In the genomic region with DNA sequence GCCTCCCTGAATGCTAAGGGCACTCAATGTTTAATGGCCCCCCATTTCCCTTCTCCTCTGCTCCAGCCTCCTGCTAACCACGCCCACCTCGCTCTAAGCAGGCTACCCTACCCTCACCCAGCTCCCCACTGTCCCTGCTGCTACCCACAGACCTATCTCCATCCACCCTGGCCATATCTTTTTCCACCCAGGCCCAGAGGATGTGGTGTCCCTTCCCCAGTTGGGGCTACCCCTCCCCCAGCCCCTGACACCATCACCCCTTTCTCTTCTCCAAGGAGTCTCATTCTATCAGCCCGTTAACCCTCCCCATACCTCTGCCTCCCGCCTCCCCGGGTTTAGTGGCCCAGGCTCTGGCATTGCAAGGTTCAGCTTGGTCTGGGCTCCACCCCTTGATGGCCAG, we compare ENCODE assay signal across 12 cellular contexts. TPM values are rescaled to one million over a fixed set of nuclear protein-coding genes. Genes with fewer than 3 reads are reported as not detected.
DNase-seq lines count a peak whose midpoint lies in the region; ATAC-seq, FAIRE-seq and TF ChIP-seq lines count a peak whose summit lies in the region.
"Had no signal": no experiment of that assay in that cellular context is flagged by ENCODE, and none has a peak within 500 bp of the region (broad histone marks: within the 10 kb centered on the region; RNA-seq: fewer than 3 reads in every experiment).

No MANE protein-coding gene starts in this region.

- no peak for TF ChIP-seq EP300 in K562 (IDR thresholded peaks at IDR 0.05; ENCODE audit: low read length)

- H3K79me2 ChIP-seq in PC-3 (ENCODE audit: low read length) (no peaks in the 10 kb centered on the region), K562 (ENCODE audit: control insufficient read depth, insufficient read depth, low read length) (no peaks in the 10 kb centered on the region)

- no peak for TF ChIP-seq RAD21 in K562 (CRISPR knock-in tag; conservative IDR thresholded peaks at IDR 0.05 in 1 of 2, IDR thresholded peaks at IDR 0.05 in 1 of 2)

- H3K36me3 ChIP-seq in PC-3 (ENCODE audit: low read depth, low read length) = peaks cover 7% of the 10 kb centered on the region; the same call in 1 of the 2 replicates
- H3K36me3 ChIP-seq in K562 (ENCODE audit: control insufficient read depth, insufficient read depth, low read length) = no peaks in the 10 kb centered on the region; the same call in 2 of the 3 replicates

- peaks cover 27% of the 10 kb centered on the region for H3K36me3 Mint-ChIP-seq in activated CD4-positive, alpha-beta T cell treated with anti-CD3 and anti-CD28 coated beads, Interleukin-2, amount 10 ng/mL, durations not matched to agents 24 days and 14 days (ENCODE audit: low read depth)
- peaks cover 7% of the 10 kb centered on the region for H3K36me3 Mint-ChIP-seq in progenitor cell of endocrine pancreas (ENCODE audit: insufficient read depth)

- no TSS peak for BruUV-seq in PC-3 (replicated peaks; lab: Mats Ljungman, UMichigan)
- BruUV-seq in K562 (replicated peaks; lab: Mats Ljungman, UMichigan) = no TSS peak

- peak overlapping the region; percentile 90 for H3K27ac Mint-ChIP-seq in activated CD4-positive, alpha-beta T cell treated with anti-CD3 and anti-CD28 coated beads, Interleukin-2, amount 10 ng/mL, durations not matched to agents 24 days and 14 days
- peak overlapping the region; percentile 40 for H3K27ac Mint-ChIP-seq in progenitor cell of endocrine pancreas

- peaks cover 3% of the 10 kb centered on the region for H3K27me3 Mint-ChIP-seq in activated CD4-positive, alpha-beta T cell treated with anti-CD3 and anti-CD28 coated beads, Interleukin-2, amount 10 ng/mL, durations not matched to agents 24 days and 14 days
- H3K27me3 Mint-ChIP-seq in progenitor cell of endocrine pancreas = peaks cover 18% of the 10 kb centered on the region

- H4K20me1 ChIP-seq in PC-3 (ENCODE audit: low read length) (no peaks in the 10 kb centered on the region), K562 (replicated peaks; ENCODE audit: control insufficient read depth, insufficient read depth, low read length) (no peaks in the 10 kb centered on the region)

- H3K9ac ChIP-seq in PC-3 (ENCODE audit: low read length) = peak overlapping the region; percentile 33; the same call in 1 of the 2 replicates
- no peak overlapping the region for H3K9ac ChIP-seq in K562 (ENCODE audit: insufficient read depth in 1 of 2, low read depth in 2 of 2, low read length in 2 of 2)

- H3K4me3 Mint-ChIP-seq in activated CD4-positive, alpha-beta T cell treated with anti-CD3 and anti-CD28 coated beads, Interleukin-2, amount 10 ng/mL, durations not matched to agents 24 days and 14 days = peak overlapping the region; percentile 76
- H3K4me3 Mint-ChIP-seq in progenitor cell of endocrine pancreas (ENCODE audit: low read depth) = no peak overlapping the region

- peaks cover 72% of the 10 kb centered on the region for H3K4me1 Mint-ChIP-seq in activated CD4-positive, alpha-beta T cell treated with anti-CD3 and anti-CD28 coated beads, Interleukin-2, amount 10 ng/mL, durations not matched to agents 24 days and 14 days
- H3K4me1 Mint-ChIP-seq in progenitor cell of endocrine pancreas (ENCODE audit: low read depth) = peaks cover 11% of the 10 kb centered on the region

- POLR2A ChIA-PET in PC-3 (lab: Charles Lee; ENCODE audit: unreplicated experiment) (interaction anchor here (0.7 kb wide), 1 partner anchor 55 kb away, joined by 5 read pairs; no protein-coding TSS in a partner anchor), K562 (lab: Yijun Ruan, JAX) (interaction anchor here (1.0 to 1.1 kb wide), 2 partner anchors 10 to 18 kb away, joined by 4 read pairs; no protein-coding TSS in a partner anchor)

- H2AFZ ChIP-seq in PC-3 (ENCODE audit: low read length) (no peak overlapping the region), K562 (ENCODE audit: low read depth, low read length) (no peak overlapping the region)

- peaks cover 13% of the 10 kb centered on the region for H3F3A ChIP-seq in PC-3 (ENCODE audit: low read length, unreplicated experiment)

- intact Hi-C loops in activated CD4-positive, alpha-beta T cell treated with anti-CD3 and anti-CD28 coated beads, Interleukin-2, amount 10 ng/mL, durations not matched to agents 24 days and 14 days (cut with micrococcal nuclease) = no loop called here
- intact Hi-C loops in PC-3 (cut with micrococcal nuclease) (no loop called here), K562 (cut with micrococcal nuclease) (no loop called here)

- peak; percentile 70 for DNase-seq in activated CD4-positive, alpha-beta T cell treated with anti-CD3 and anti-CD28 coated beads, Interleukin-2, amount 10 ng/mL, durations not matched to agents 24 days and 14 days
- DNase-seq in activated CD4-positive, alpha-beta T cell treated with anti-CD3 and anti-CD28 coated beads for 48 hours = no peak
- DNase-seq in PC-3 (no peak), K562 (ENCODE audit: extremely low read depth in 1 of 4, low spot score in 3 of 4) (peak in 2 of 4 experiments; percentile 23 to 36), progenitor cell of endocrine pancreas (ENCODE audit: low spot score, unreplicated experiment) (no peak), NCI-H1930 (lab: John Stamatoyannopoulos, UW) (no peak), NCI-H1436 treated with DMSO at 0.1 percent for 48 hours (lab: John Stamatoyannopoulos, UW) (no peak), iPS-NIHi11 (ENCODE audit: low spot score) (no peak)
- DNase-seq: amygdala, NCI-H2081 had no signal

- no peak overlapping the region for H3K4me3 ChIP-seq in PC-3 (ENCODE audit: low read length)
- no peak overlapping the region for H3K4me3 ChIP-seq in K562

- H3K27ac ChIP-seq in PC-3 (ENCODE audit: low read length) (peak overlapping the region; percentile 63), K562 (ENCODE audit: extremely low read depth, low read depth, low read length) (no peak overlapping the region)

- in situ Hi-C loops in K562 (cut with MboI) = no loop called here

- no peaks in the 10 kb centered on the region for H3K27me3 ChIP-seq in PC-3 (ENCODE audit: low read length)
- peaks cover 0 to 31% of the 10 kb centered on the region in 2 experiments; a peak in 4 of 5 replicates for H3K27me3 ChIP-seq in K562 (ENCODE audit: control insufficient read depth in 2 of 2, insufficient read depth in 2 of 2, low read length in 2 of 2)

- no peak for TF ChIP-seq CTCF in PC-3 (conservative IDR thresholded peaks at IDR 0.05; ENCODE audit: low read depth, low read length)
- TF ChIP-seq CTCF in K562 (IDR thresholded peaks at IDR 0.05 in 2 of 3, conservative IDR thresholded peaks at IDR 0.05 in 1 of 3; ENCODE audit: insufficient read depth in 2 of 3, low read depth in 1 of 3, low read length in 3 of 3) = no peak
- no peak for TF ChIP-seq CTCF in progenitor cell of endocrine pancreas (IDR thresholded peaks at IDR 0.05; ENCODE audit: unreplicated experiment)

- H3K9me3 ChIP-seq in PC-3 (ENCODE audit: low read length) = no peaks in the 10 kb centered on the region
- no peaks in the 10 kb centered on the region for H3K9me3 ChIP-seq in K562 (replicated peaks; ENCODE audit: control insufficient read depth, insufficient read depth, low read depth, low read length)

- H3K9me1 ChIP-seq in K562 (ENCODE audit: control insufficient read depth, insufficient read depth, low read length) = peaks cover 6% of the 10 kb centered on the region

- FAIRE-seq in K562 (lab: Jason Lieb, UNC) = no peak
- FAIRE-seq: A204.1, endometrium had no signal

- WGBS in K562 (ENCODE audit: insufficient coverage, low coverage, missing lambda C conversion rate) = 31% methylated on average over 5 of the region's 5 CpGs

- no peak for TF ChIP-seq POLR2A in K562 (conservative IDR thresholded peaks at IDR 0.05)

- CTCF ChIA-PET in PC-3 (lab: Charles Lee) = interaction anchor here (0.7 kb wide), 2 partner anchors 9 to 1761 kb away, joined by 4 to 6 read pairs; no protein-coding TSS in a partner anchor
- CTCF ChIA-PET in K562 (lab: Yijun Ruan, JAX; ENCODE audit: low intra/inter-chr PET ratio) = no interaction called here

- H3K9me3 Mint-ChIP-seq in activated CD4-positive, alpha-beta T cell treated with anti-CD3 and anti-CD28 coated beads, Interleukin-2, amount 10 ng/mL, durations not matched to agents 24 days and 14 days = peaks cover 13% of the 10 kb centered on the region
- H3K9me3 Mint-ChIP-seq in progenitor cell of endocrine pancreas (ENCODE audit: low read depth) = no peaks in the 10 kb centered on the region

- H3K4me1 ChIP-seq in PC-3 (ENCODE audit: insufficient read depth, low read length) (peaks cover 59% of the 10 kb centered on the region), K562 (replicated peaks in 1 of 2; ENCODE audit: control insufficient read depth in 2 of 2, insufficient read depth in 2 of 2, low read length in 2 of 2) (peaks cover 19 to 21% of the 10 kb centered on the region in 2 experiments)

- peak overlapping the region; percentile 55 for H3K4me2 ChIP-seq in PC-3 (ENCODE audit: low read length)
- H3K4me2 ChIP-seq in K562 (ENCODE audit: insufficient read depth, low read length) = peak overlapping the region; percentile 23; the same call in 1 of the 2 replicates

- H3K9me2 ChIP-seq in PC-3 (replicated peaks; ENCODE audit: low read length) = no peaks in the 10 kb centered on the region

- ATAC-seq in PC-3 (no peak), K562 (no peak; the same call in 2 of the 3 replicates)

TF ChIP-seq in K562, 482 proteins besides CTCF, POLR2A, EP300 and RAD21 (continues in another document):
- TF ChIP-seq ZNF444 (CRISPR knock-in tag; IDR thresholded peaks at IDR 0.05) (no peak), ZNF507 (tag; conservative IDR thresholded peaks at IDR 0.05) (no peak)

RNA-seq across cellular contexts. Expression of a gene that starts 28.9 kb away (rescaled TPM):
- 157 and 161 TPM in 2 replicates for total RNA-seq in activated CD4-positive, alpha-beta T cell treated with anti-CD3 and anti-CD28 coated beads, Interleukin-2, amount 10 ng/mL, durations not matched to agents 24 days and 14 days
- total RNA-seq in PC-3 (2014; rRNA removed) = 381 and 472 TPM in 2 replicates
- total RNA-seq in K562 (2011; cell fraction: chromatin; rRNA removed; ENCODE audit: low replicate concordance) = 96.3 and 215 TPM in 2 replicates
- total RNA-seq in K562 (2011; cell fraction: nucleolus; rRNA removed) = 144 and 155 TPM in 2 replicates
- 118 and 119 TPM in 2 replicates for total RNA-seq in K562 (2011; cell fraction: nucleoplasm; rRNA removed)
- 53.4 and 69.8 TPM in 2 replicates for total RNA-seq in K562 (2014; rRNA removed)
- total RNA-seq in K562 (2014; rRNA removed; fragmentation: Illumina TruSeq; extraction: Trizol) = 97.7 and 108 TPM in 2 replicates
- 117 and 119 TPM in 2 replicates for total RNA-seq in K562 (2015; rRNA removed; fragmentation: Illumina TruSeq; extraction: Trizol)
- total RNA-seq in K562 (2021) = 235 and 239 TPM in 2 replicates
- polyA plus RNA-seq in K562 (2011; rRNA removed) = 148 and 175 TPM in 2 replicates
- polyA plus RNA-seq in K562 (2011; cell fraction: cytosol; rRNA removed) = 202 and 255 TPM in 2 replicates
- polyA plus RNA-seq in K562 (2011; cell fraction: nucleus; rRNA removed) = 198 and 337 TPM in 2 replicates
- 180 and 222 TPM in 2 replicates for polyA plus RNA-seq in K562 (2012)
- 250 and 287 TPM in 2 replicates for polyA plus RNA-seq in K562 (2014; fragmentation: Illumina TruSeq; extraction: Trizol)
- polyA plus RNA-seq in K562 (2014; fragmentation: Nextera tagmentation; extraction: Ambion mirVana) = 10 to 100 TPM; 40.9 to 51.1 TPM
- 154 and 168 TPM in 2 replicates for polyA plus RNA-seq in K562 (2014; rRNA removed)
- 91.8 and 131 TPM in 2 replicates for polyA minus RNA-seq in K562 (2011; rRNA and poly(A)+ RNA removed)
- 98.9 and 104 TPM in 2 replicates for polyA minus RNA-seq in K562 (2011; cell fraction: cytosol; rRNA and poly(A)+ RNA removed)
- 116 and 136 TPM in 2 replicates for polyA minus RNA-seq in K562 (2011; cell fraction: nucleus; rRNA and poly(A)+ RNA removed)
- total RNA-seq in progenitor cell of endocrine pancreas = 35.9 and 37.1 TPM in 2 replicates
